Comparison of ENCODE assay signal across 13 cellular contexts in genomic region chr1:9676815-9677393, GRCh38. TPM values are rescaled to one million over a fixed set of nuclear protein-coding genes. Genes with fewer than 3 reads are reported as not detected.
DNase-seq lines count a peak whose midpoint lies in the region; ATAC-seq and TF ChIP-seq lines count a peak whose summit lies in the region.
"Had no signal": no experiment of that assay in that cellular context is flagged by ENCODE, and none has a peak within 500 bp of the region (broad histone marks: within the 10 kb centered on the region; RNA-seq: fewer than 3 reads in every experiment).

No MANE protein-coding gene starts in this region.

- H3K9ac ChIP-seq in endodermal cell (ENCODE audit: extremely low read depth, low read length, poor library complexity, severe bottlenecking): no peak overlapping the region

- 86 to 91% methylated on average over 9 to 10 of the region's 10 CpGs for WGBS in endodermal cell (ENCODE audit: insufficient coverage in 1 of 2, insufficient read length in 1 of 2), 2 experiments
- WGBS in aorta, 2 donors: 54 to 56% methylated on average over 10 of the region's 10 CpGs

- H3K4me1 ChIP-seq in endodermal cell (ENCODE audit: control insufficient read depth, insufficient read depth, low read length): no peaks in the 10 kb centered on the region
- H3K4me1 ChIP-seq in aorta (ENCODE audit: control insufficient read depth in 1 of 2, insufficient read depth in 2 of 2, low read length in 2 of 2): no peaks in the 10 kb centered on the region
- H3K4me1 ChIP-seq: BE2C had no signal

- H3K4me3 ChIP-seq in endodermal cell (ENCODE audit: low read length): no peak overlapping the region
- no peak overlapping the region for H3K4me3 ChIP-seq in aorta (ENCODE audit: low read length in 2 of 2)
- H3K4me3 ChIP-seq: GM23338 had no signal

- intact Hi-C loops in aorta (cut with DNase I): no loop called here

- H3K27me3 ChIP-seq in endodermal cell (ENCODE audit: control insufficient read depth, insufficient read depth, low read length, poor library complexity, severe bottlenecking) (no peaks in the 10 kb centered on the region), aorta (ENCODE audit: control insufficient read depth in 1 of 2, insufficient read depth in 2 of 2, low read length in 1 of 2) (no peaks in the 10 kb centered on the region)
- H3K27me3 ChIP-seq: BE2C had no signal

- ATAC-seq in T-helper 17 cell: no peak
- peak; percentile 34 for ATAC-seq in aorta (ENCODE audit: low FRiP score)
- ATAC-seq in HG02642 (IDR thresholded peaks at IDR 0.05; ENCODE audit: poor library complexity, unreplicated experiment): no peak
- ATAC-seq in HG02884 (IDR thresholded peaks at IDR 0.05; ENCODE audit: unreplicated experiment): no peak
- ATAC-seq: GM23338 had no signal

- no peaks in the 10 kb centered on the region for H3K36me3 ChIP-seq in endodermal cell (ENCODE audit: control insufficient read depth, insufficient read depth, low read length)
- no peaks in the 10 kb centered on the region for H3K36me3 ChIP-seq in aorta (ENCODE audit: control insufficient read depth in 1 of 2, insufficient read depth in 2 of 2, low read length in 1 of 2)
- H3K36me3 ChIP-seq: BE2C had no signal

- no peaks in the 10 kb centered on the region for H3K9me3 ChIP-seq in T-helper 17 cell (ENCODE audit: control insufficient read depth, low read length, poor library complexity, severe bottlenecking)
- H3K9me3 ChIP-seq in endodermal cell (ENCODE audit: control insufficient read depth, low read length): no peaks in the 10 kb centered on the region
- H3K9me3 ChIP-seq in aorta (ENCODE audit: control insufficient read depth, low read length): no peaks in the 10 kb centered on the region
- H3K9me3 ChIP-seq: BE2C had no signal

- DNase-seq in activated naive CD4-positive, alpha-beta T cell treated with Interleukin-2 at 50 U/mL for 16 hours: no peak
- DNase-seq in T-helper 17 cell: no peak
- peak; percentile 64 for DNase-seq in endodermal cell
- no peak for DNase-seq in aorta
- DNase-seq in iPS-NIHi7 (ENCODE audit: extremely low spot score): no peak
- DNase-seq: BE2C; NCI-H187; NCI-H748 treated with DMSO at 0.1 percent for 48 hours; stimulated activated CD8-positive, alpha-beta memory T cell treated with anti-CD3 and anti-CD28 coated beads, Interleukin-4, amount 100 ng/mL, for 48 hours had no signal

- TF ChIP-seq CTCF in endodermal cell (conservative IDR thresholded peaks at IDR 0.05): no peak

- no peaks in the 10 kb centered on the region for H3K27me3 Mint-ChIP-seq in activated naive CD4-positive, alpha-beta T cell treated with anti-CD3 and anti-CD28 coated beads, Interleukin-2, amount 50 U/mL, for 24 hours
- H3K27me3 Mint-ChIP-seq in T-helper 17 cell (no peaks in the 10 kb centered on the region), endodermal cell (ENCODE audit: insufficient read depth) (no peaks in the 10 kb centered on the region)

- peaks cover 9% of the 10 kb centered on the region for H3K36me3 Mint-ChIP-seq in activated naive CD4-positive, alpha-beta T cell treated with anti-CD3 and anti-CD28 coated beads, Interleukin-2, amount 50 U/mL, for 24 hours
- H3K36me3 Mint-ChIP-seq in T-helper 17 cell (ENCODE audit: low read depth): peaks cover 4% of the 10 kb centered on the region
- H3K36me3 Mint-ChIP-seq in endodermal cell (ENCODE audit: low read depth): no peaks in the 10 kb centered on the region

- no peaks in the 10 kb centered on the region for H3K9me3 Mint-ChIP-seq in activated naive CD4-positive, alpha-beta T cell treated with anti-CD3 and anti-CD28 coated beads, Interleukin-2, amount 50 U/mL, for 24 hours
- no peaks in the 10 kb centered on the region for H3K9me3 Mint-ChIP-seq in endodermal cell
- H3K9me3 Mint-ChIP-seq: GM23338 had no signal

- H3K27ac ChIP-seq in endodermal cell (ENCODE audit: low read depth, low read length): no peak overlapping the region
- no peak overlapping the region for H3K27ac ChIP-seq in aorta (ENCODE audit: low read depth in 1 of 2, low read length in 2 of 2)

- H3K4me3 Mint-ChIP-seq in activated naive CD4-positive, alpha-beta T cell treated with anti-CD3 and anti-CD28 coated beads, Interleukin-2, amount 50 U/mL, for 24 hours: peak overlapping the region; percentile 31
- H3K4me3 Mint-ChIP-seq in T-helper 17 cell (peak overlapping the region; percentile 49), endodermal cell (no peak overlapping the region)
- H3K4me3 Mint-ChIP-seq: GM23338 had no signal

- peak overlapping the region; percentile 87 for H3K27ac Mint-ChIP-seq in activated naive CD4-positive, alpha-beta T cell treated with anti-CD3 and anti-CD28 coated beads, Interleukin-2, amount 50 U/mL, for 24 hours
- peak overlapping the region; percentile 81 for H3K27ac Mint-ChIP-seq in T-helper 17 cell
- H3K27ac Mint-ChIP-seq in endodermal cell: peak overlapping the region; percentile 12
- H3K27ac Mint-ChIP-seq: GM23338 had no signal

- H3K4me1 Mint-ChIP-seq in activated naive CD4-positive, alpha-beta T cell treated with anti-CD3 and anti-CD28 coated beads, Interleukin-2, amount 50 U/mL, for 24 hours: peaks cover 64% of the 10 kb centered on the region
- H3K4me1 Mint-ChIP-seq in T-helper 17 cell (peaks cover 42% of the 10 kb centered on the region), endodermal cell (peaks cover 6% of the 10 kb centered on the region)

RNA-seq across cellular contexts. Expression of gene PIK3CD, which starts 25.4 kb away (rescaled TPM):
- total RNA-seq in T-helper 17 cell: 100 to 1,000 TPM; 177 to 204 TPM
- 10 to 100 TPM; 13.9 to 14.2 TPM for total RNA-seq in endodermal cell
- 4.3 TPM for polyA plus RNA-seq in endodermal cell (2013, experiment 1 of 2)
- 3.3 TPM for polyA plus RNA-seq in endodermal cell (2013, experiment 2 of 2)
- total RNA-seq in aorta: 10 to 100 TPM; 13.3 to 21.0 TPM
- polyA plus RNA-seq in aorta: 10 to 100 TPM in 1 of 2 donors, 1 to 10 TPM in 1; 5.2 to 10.1 TPM

Comparison
In these comparisons a context has a peak if more than half of its experiments do, and no peak if none do; other contexts are left out.
1. H3K27ac Mint-ChIP-seq: peak in every context shown above with its lines; median percentile 87 in activated naive CD4-positive, alpha-beta T cell treated with anti-CD3 and anti-CD28 coated beads, Interleukin-2, amount 50 U/mL, for 24 hours; 81 in T-helper 17 cell; 12 in endodermal cell.
2. RNA of gene PIK3CD, which starts 25.4 kb away (total RNA-seq): 177 to 204 TPM in T-helper 17 cell; 13.3 to 21.0 TPM in aorta and 13.9 to 14.2 TPM in endodermal cell; every median in the first group is over 4 times any median in the second.